8 cellular contexts compared by ENCODE assay signal in genomic region chr7:148697950-148698396, GRCh38. TPM values are rescaled to one million over a fixed set of nuclear protein-coding genes. Genes with fewer than 3 reads are reported as not detected.
DNase-seq lines count a peak whose midpoint lies in the region; ATAC-seq and TF ChIP-seq lines count a peak whose summit lies in the region.

No MANE protein-coding gene starts in this region.

- peaks cover 13% of the 10 kb centered on the region for H3K9me3 Mint-ChIP-seq in glutamatergic neuron (ENCODE audit: unreplicated experiment)

- H3K36me3 ChIP-seq in skeletal muscle satellite cell (ENCODE audit: insufficient read depth, low read length) = no peaks in the 10 kb centered on the region

- peak in 2 of 3 experiments; percentile 82 for DNase-seq in NCI-H1417 (lab: John Stamatoyannopoulos, UW)
- DNase-seq in NCI-H1417 treated with DMSO at 0.1 percent for 48 hours (lab: John Stamatoyannopoulos, UW) = no peak
- peak; percentile 8 for DNase-seq in activated T-cell treated with anti-CD3 and anti-CD28 coated beads for 4 hours
- DNase-seq in glutamatergic neuron = no peak
- DNase-seq in DMS114 treated with DMSO at 0.1 percent for 48 hours (lab: John Stamatoyannopoulos, UW; ENCODE audit: unreplicated experiment) = no peak
- no peak for DNase-seq in superior temporal gyrus (ENCODE audit: extremely low spot score)

- H3K9me3 ChIP-seq in skeletal muscle satellite cell (replicated peaks; ENCODE audit: low read length) = no peaks in the 10 kb centered on the region

- TF ChIP-seq CTCF in glutamatergic neuron (IDR thresholded peaks at IDR 0.05; ENCODE audit: partially characterized antibody, unreplicated experiment) = no peak

- peaks cover 27% of the 10 kb centered on the region for H3K4me1 ChIP-seq in skeletal muscle satellite cell (ENCODE audit: control insufficient read depth, insufficient read depth, low read length)

- H3K4me1 Mint-ChIP-seq in glutamatergic neuron (ENCODE audit: low read depth, unreplicated experiment) = peaks cover 35% of the 10 kb centered on the region

- H3K4me3 Mint-ChIP-seq in glutamatergic neuron (ENCODE audit: unreplicated experiment) = peak overlapping the region; percentile 93

- peak overlapping the region; percentile 98 for H3K9ac ChIP-seq in skeletal muscle satellite cell (ENCODE audit: low read depth, low read length)

- peaks cover 6% of the 10 kb centered on the region for H3K36me3 Mint-ChIP-seq in glutamatergic neuron (ENCODE audit: unreplicated experiment)

- peak overlapping the region; percentile 92 for H3K27ac Mint-ChIP-seq in glutamatergic neuron (ENCODE audit: unreplicated experiment)

- peaks cover 8% of the 10 kb centered on the region for H3K27me3 Mint-ChIP-seq in glutamatergic neuron (ENCODE audit: unreplicated experiment)

- peak; percentile 2 for ATAC-seq in HG03103 (IDR thresholded peaks at IDR 0.05; ENCODE audit: low read depth, unreplicated experiment)

- peak overlapping the region; percentile 92 for H3K4me3 ChIP-seq in skeletal muscle satellite cell (ENCODE audit: low read length)

- H3K4me2 ChIP-seq in skeletal muscle satellite cell (ENCODE audit: low read length) = peak overlapping the region; percentile 75

- no peaks in the 10 kb centered on the region for H3K27me3 ChIP-seq in skeletal muscle satellite cell (ENCODE audit: control insufficient read depth, insufficient read depth, low read length)

RNA-seq across cellular contexts. Expression of gene CUL1, which starts 0.7 kb away (rescaled TPM):
- total RNA-seq in glutamatergic neuron (ENCODE audit: unreplicated experiment) = 65.0 TPM
- 36.5 and 40.8 TPM in 2 replicates for total RNA-seq in skeletal muscle satellite cell (2012; rRNA removed)

Comparison
In these comparisons a context has a peak if more than half of its experiments do, and no peak if none do; other contexts are left out.
1. DNase-seq: peak in NCI-H1417 (2 of 3) and activated T-cell treated with anti-CD3 and anti-CD28 coated beads for 4 hours (single experiment); none in NCI-H1417 treated with DMSO at 0.1 percent for 48 hours (single experiment), glutamatergic neuron (single experiment), DMS114 treated with DMSO at 0.1 percent for 48 hours (single experiment) and superior temporal gyrus (single experiment).